Comparison of ENCODE assay signal across 8 cellular contexts in genomic region chr5:154444559-154445421, GRCh38. TPM values are rescaled to one million over a fixed set of nuclear protein-coding genes. Genes with fewer than 3 reads are reported as not detected.
DNase-seq lines count a peak whose midpoint lies in the region; ATAC-seq and TF ChIP-seq lines count a peak whose summit lies in the region.

No MANE protein-coding gene starts in this region.

- DNase-seq in DND-41 (peak; percentile 30), HCT116 (ENCODE audit: low read depth, low spot score) (no peak), cerebellum (ENCODE audit: low spot score) (peak; percentile 17), lower leg skin (ENCODE audit: low spot score in 2 of 2) (peak in 1 of 2 donors; percentile 87), testis (no peak), NCI-H2171 (lab: John Stamatoyannopoulos, UW) (no peak)

- BruUV-seq in HCT116 (replicated peaks; lab: Mats Ljungman, UMichigan) = no TSS peak

- WGBS in lower leg skin, 2 donors = 5 to 6% methylated on average over 22 to 30 of the region's 30 CpGs
- 3% methylated on average over 26 to 30 of the region's 30 CpGs for whole genome bisulfite sequencing in testis, 2 donors

- H3K27me3 ChIP-seq in DND-41 (ENCODE audit: insufficient read depth, low read length, poor library complexity) = no peaks in the 10 kb centered on the region
- no peaks in the 10 kb centered on the region for H3K27me3 ChIP-seq in HCT116 (ENCODE audit: insufficient read depth, low read length)
- H3K27me3 ChIP-seq in testis = no peaks in the 10 kb centered on the region

- ATAC-seq in DND-41 (ENCODE audit: insufficient read depth, low read depth) = peak; percentile 29
- ATAC-seq in HCT116 = no peak
- ATAC-seq in SK-N-SH treated with all-trans-retinoic acid at 6 μM for 48 hours = peak; percentile 46
- no peak for ATAC-seq in HG03520 (IDR thresholded peaks at IDR 0.05; ENCODE audit: unreplicated experiment)

- no peak for TF ChIP-seq RAD21 in HCT116 (IDR thresholded peaks at IDR 0.05; ENCODE audit: low read depth)

- H3K4me2 ChIP-seq in DND-41 (ENCODE audit: insufficient read depth, low read length) (peak overlapping the region; percentile 95), HCT116 (ENCODE audit: low read length) (peak overlapping the region; percentile 97)

- peak overlapping the region; percentile 89 for H3K9ac ChIP-seq in DND-41 (ENCODE audit: low read depth, low read length)
- peak overlapping the region; percentile 81 for H3K9ac ChIP-seq in HCT116 (ENCODE audit: low read length)

- peak overlapping the region; percentile 86 for H2AFZ ChIP-seq in DND-41 (ENCODE audit: low read depth, low read length)
- peak overlapping the region; percentile 98 for H2AFZ ChIP-seq in HCT116 (ENCODE audit: low read depth, low read length, poor library complexity, severe bottlenecking)

- RAD21 ChIA-PET in HCT116 (lab: Charles Lee; ENCODE audit: low non-redundant PET in 1 of 2, low total read pairs in 2 of 2, uncharacterized antibody in 2 of 2, unreplicated experiment in 2 of 2) = no interaction called here

- intact Hi-C loops in HCT116 (cut with micrococcal nuclease) (no loop called here), lower leg skin (cut with DNase I; ENCODE audit: low total_unique reads) (no loop called here), testis (cut with DNase I; ENCODE audit: low total_unique reads) (no loop called here)

- TF ChIP-seq POLR2A in HCT116 (IDR thresholded peaks at IDR 0.05; ENCODE audit: borderline replicate concordance, extremely low read depth, insufficient read depth, insufficient read length) (no peak), lower leg skin (IDR thresholded peaks at IDR 0.05) (no peak), testis (IDR thresholded peaks at IDR 0.05) (no peak)

- peaks cover 42% of the 10 kb centered on the region for H3K4me1 ChIP-seq in DND-41 (ENCODE audit: insufficient read depth, low read length)
- H3K4me1 ChIP-seq in HCT116 (ENCODE audit: control insufficient read depth in 1 of 2, insufficient read depth in 2 of 2, low read length in 2 of 2) = peaks cover 3 to 19% of the 10 kb centered on the region in 2 experiments; a peak in 3 of 4 replicates
- H3K4me1 ChIP-seq in testis = peaks cover 15% of the 10 kb centered on the region

- peak overlapping the region; percentile 87 for H3K27ac ChIP-seq in DND-41 (ENCODE audit: low read length)
- H3K27ac ChIP-seq in HCT116 (ENCODE audit: low read depth, low read length) = peak overlapping the region; percentile 39
- H3K27ac ChIP-seq in testis = peak overlapping the region; percentile 73 to 76

- H3K9me2 ChIP-seq in HCT116 (ENCODE audit: insufficient read depth) = no peaks in the 10 kb centered on the region

- CTCF ChIA-PET in HCT116 (lab: Charles Lee) = no interaction called here

- TF ChIP-seq CTCF in DND-41 (IDR thresholded peaks at IDR 0.05; ENCODE audit: borderline replicate concordance, extremely low read depth, low read length, poor library complexity, severe bottlenecking) (no peak), HCT116 (IDR thresholded peaks at IDR 0.05 in 2 of 3, conservative IDR thresholded peaks at IDR 0.05 in 1 of 3; ENCODE audit: borderline replicate concordance in 1 of 3, insufficient read depth in 1 of 3, low read depth in 2 of 3, low read length in 2 of 3) (no peak), lower leg skin (IDR thresholded peaks at IDR 0.05) (no peak), testis (IDR thresholded peaks at IDR 0.05) (no peak)

- H4K20me1 ChIP-seq in DND-41 (ENCODE audit: insufficient read depth, low read length) (peaks cover 29% of the 10 kb centered on the region), HCT116 (ENCODE audit: insufficient read depth) (no peaks in the 10 kb centered on the region)

- H3K4me3 ChIP-seq in DND-41 (ENCODE audit: low read depth in 1 of 2, low read length in 2 of 2) = peak overlapping the region; percentile 96 to 98
- peak overlapping the region; percentile 55 to 97 for H3K4me3 ChIP-seq in HCT116 (replicated peaks in 1 of 2; ENCODE audit: low read depth in 1 of 2, low read length in 2 of 2)
- peak overlapping the region; percentile 98 for H3K4me3 ChIP-seq in lower leg skin (ENCODE audit: low read depth, poor library complexity, severe bottlenecking)
- H3K4me3 ChIP-seq in testis = peak overlapping the region; percentile 77 to 88

- POLR2A ChIA-PET in HCT116 (lab: Charles Lee) = no interaction called here

- no peaks in the 10 kb centered on the region for H3K9me3 ChIP-seq in DND-41 (ENCODE audit: insufficient read depth, low read length, severe bottlenecking)
- H3K9me3 ChIP-seq in HCT116 (ENCODE audit: control insufficient read depth in 1 of 2, insufficient read depth in 1 of 2, low read depth in 1 of 2, low read length in 2 of 2) = no peaks in the 10 kb centered on the region
- no peaks in the 10 kb centered on the region for H3K9me3 ChIP-seq in testis

- peaks cover 34% of the 10 kb centered on the region for H3K36me3 ChIP-seq in DND-41 (ENCODE audit: insufficient read depth, low read length)
- peaks cover 0 to 1% of the 10 kb centered on the region in 2 experiments; a peak in 1 of 4 replicates for H3K36me3 ChIP-seq in HCT116 (ENCODE audit: control insufficient read depth in 1 of 2, insufficient read depth in 2 of 2, low read length in 2 of 2)
- no peaks in the 10 kb centered on the region for H3K36me3 ChIP-seq in testis (ENCODE audit: low read depth, missing control alignments)

- H3K79me2 ChIP-seq in DND-41 (ENCODE audit: insufficient read depth, low read length) = peaks cover 56% of the 10 kb centered on the region
- H3K79me2 ChIP-seq in HCT116 (ENCODE audit: insufficient read depth, low read length) = peaks cover 21% of the 10 kb centered on the region

TF ChIP-seq in HCT116, 20 proteins besides CTCF, POLR2A, EP300 and RAD21 (continues in another document):
- TF ChIP-seq ZFX (IDR thresholded peaks at IDR 0.05) (no peak), EZH2phosphoT487 (IDR thresholded peaks at IDR 0.05; ENCODE audit: borderline replicate concordance) (no peak), SRF (IDR thresholded peaks at IDR 0.05; ENCODE audit: low read depth) (no peak), FOSL1 (IDR thresholded peaks at IDR 0.05; ENCODE audit: low read depth) (no peak), CEBPB (IDR thresholded peaks at IDR 0.05; ENCODE audit: low read depth) (no peak), ZBTB33 (IDR thresholded peaks at IDR 0.05; ENCODE audit: extremely low read depth, insufficient replicate concordance, low read length) (no peak)

TF ChIP-seq in SK-N-SH treated with all-trans-retinoic acid at 6 μM for 48 hours, 23 proteins besides CTCF, POLR2A, EP300 and RAD21 (continues in another document):
- no peak for TF ChIP-seq BACH2 (CRISPR knock-in tag; IDR thresholded peaks at IDR 0.05; ENCODE audit: borderline replicate concordance)
- TF ChIP-seq OSR1 (CRISPR knock-in tag; IDR thresholded peaks at IDR 0.05) = no peak
- TF ChIP-seq ZFP3 (CRISPR knock-in tag; IDR thresholded peaks at IDR 0.05) = no peak
- no peak for TF ChIP-seq RARB (CRISPR knock-in tag; IDR thresholded peaks at IDR 0.05)
- TF ChIP-seq TOX (CRISPR knock-in tag; IDR thresholded peaks at IDR 0.05; ENCODE audit: borderline replicate concordance) = no peak
- TF ChIP-seq ZNF565 (CRISPR knock-in tag; conservative IDR thresholded peaks at IDR 0.05; ENCODE audit: low read depth) = no peak
- TF ChIP-seq ZFP30 (CRISPR knock-in tag; IDR thresholded peaks at IDR 0.05) = no peak
- TF ChIP-seq ESRRG (CRISPR knock-in tag; IDR thresholded peaks at IDR 0.05) = no peak
- no peak for TF ChIP-seq CSDC2 (CRISPR knock-in tag; IDR thresholded peaks at IDR 0.05)
- TF ChIP-seq ZC3H10 (CRISPR knock-in tag; IDR thresholded peaks at IDR 0.05) = no peak
- TF ChIP-seq, protein P1, sequence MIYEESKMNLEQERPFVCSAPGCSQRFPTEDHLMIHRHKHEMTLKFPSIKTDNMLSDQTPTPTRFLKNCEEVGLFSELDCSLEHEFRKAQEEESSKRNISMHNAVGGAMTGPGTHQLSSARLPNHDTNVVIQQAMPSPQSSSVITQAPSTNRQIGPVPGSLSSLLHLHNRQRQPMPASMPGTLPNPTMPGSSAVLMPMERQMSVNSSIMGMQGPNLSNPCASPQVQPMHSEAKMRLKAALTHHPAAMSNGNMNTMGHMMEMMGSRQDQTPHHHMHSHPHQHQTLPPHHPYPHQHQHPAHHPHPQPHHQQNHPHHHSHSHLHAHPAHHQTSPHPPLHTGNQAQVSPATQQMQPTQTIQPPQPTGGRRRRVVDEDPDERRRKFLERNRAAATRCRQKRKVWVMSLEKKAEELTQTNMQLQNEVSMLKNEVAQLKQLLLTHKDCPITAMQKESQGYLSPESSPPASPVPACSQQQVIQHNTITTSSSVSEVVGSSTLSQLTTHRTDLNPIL (CRISPR knock-in tag; IDR thresholded peaks at IDR 0.05; ENCODE audit: low read depth) = no peak
- TF ChIP-seq, protein P2, sequence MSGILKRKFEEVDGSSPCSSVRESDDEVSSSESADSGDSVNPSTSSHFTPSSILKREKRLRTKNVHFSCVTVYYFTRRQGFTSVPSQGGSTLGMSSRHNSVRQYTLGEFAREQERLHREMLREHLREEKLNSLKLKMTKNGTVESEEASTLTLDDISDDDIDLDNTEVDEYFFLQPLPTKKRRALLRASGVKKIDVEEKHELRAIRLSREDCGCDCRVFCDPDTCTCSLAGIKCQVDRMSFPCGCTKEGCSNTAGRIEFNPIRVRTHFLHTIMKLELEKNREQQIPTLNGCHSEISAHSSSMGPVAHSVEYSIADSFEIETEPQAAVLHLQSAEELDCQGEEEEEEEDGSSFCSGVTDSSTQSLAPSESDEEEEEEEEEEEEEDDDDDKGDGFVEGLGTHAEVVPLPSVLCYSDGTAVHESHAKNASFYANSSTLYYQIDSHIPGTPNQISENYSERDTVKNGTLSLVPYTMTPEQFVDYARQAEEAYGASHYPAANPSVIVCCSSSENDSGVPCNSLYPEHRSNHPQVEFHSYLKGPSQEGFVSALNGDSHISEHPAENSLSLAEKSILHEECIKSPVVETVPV (CRISPR knock-in tag; IDR thresholded peaks at IDR 0.05) = no peak
- TF ChIP-seq PPARA (CRISPR knock-in tag; IDR thresholded peaks at IDR 0.05; ENCODE audit: borderline replicate concordance) = no peak
- no peak for TF ChIP-seq TCF4 (CRISPR knock-in tag; IDR thresholded peaks at IDR 0.05; ENCODE audit: borderline replicate concordance)
- TF ChIP-seq SNAI2 (CRISPR knock-in tag; IDR thresholded peaks at IDR 0.05) = no peak
- TF ChIP-seq GLIS3 (CRISPR knock-in tag; IDR thresholded peaks at IDR 0.05) = no peak
- no peak for TF ChIP-seq ZNF70 (CRISPR knock-in tag; IDR thresholded peaks at IDR 0.05)

RNA-seq across cellular contexts. Expression of gene SAP30L, which starts 1.0 kb away (rescaled TPM):
- 25.5 TPM for total RNA-seq in HCT116 (2021; ENCODE audit: unreplicated experiment)
- 17.4 and 24.1 TPM in 2 replicates for polyA plus RNA-seq in HCT116 (2012)
- total RNA-seq in cerebellum = 15.1 TPM
- total RNA-seq in lower leg skin = 10 to 100 TPM; 28.3 to 54.4 (median 39.9) TPM
- total RNA-seq in testis = 10 to 100 TPM; 53.7 to 56.9 TPM
- 70.9 TPM for polyA plus RNA-seq in testis (ENCODE audit: insufficient read depth, low read depth, low replicate concordance)

RNA-seq across cellular contexts. Expression of gene HAND1, which starts 33.2 kb away (rescaled TPM):
- total RNA-seq in HCT116 (2021; ENCODE audit: unreplicated experiment) (not detected), cerebellum (not detected), lower leg skin (not detected), testis (not detected)
- 0.03 TPM in 1 of 2 replicates, not detected in the other for polyA plus RNA-seq in HCT116 (2012)
- polyA plus RNA-seq in testis (ENCODE audit: insufficient read depth, low read depth, low replicate concordance) = 0.24 TPM

Comparison
In these comparisons a context has a peak if more than half of its experiments do, and no peak if none do; other contexts are left out.
1. ATAC-seq: peak in DND-41 (single experiment) and SK-N-SH treated with all-trans-retinoic acid at 6 μM for 48 hours (single experiment); none in HCT116 (single experiment) and HG03520 (single experiment).
2. DNase-seq: peak in DND-41 (single experiment) and cerebellum (single experiment); none in HCT116 (single experiment), testis (single experiment) and NCI-H2171 (single experiment).
3. Peak in every context shown above with its lines, with median percentiles within 50 percentile points of each other: H3K27ac ChIP-seq and H3K4me3 ChIP-seq.